ENCODE assay signal across 1 cellular context in the genomic region with DNA sequence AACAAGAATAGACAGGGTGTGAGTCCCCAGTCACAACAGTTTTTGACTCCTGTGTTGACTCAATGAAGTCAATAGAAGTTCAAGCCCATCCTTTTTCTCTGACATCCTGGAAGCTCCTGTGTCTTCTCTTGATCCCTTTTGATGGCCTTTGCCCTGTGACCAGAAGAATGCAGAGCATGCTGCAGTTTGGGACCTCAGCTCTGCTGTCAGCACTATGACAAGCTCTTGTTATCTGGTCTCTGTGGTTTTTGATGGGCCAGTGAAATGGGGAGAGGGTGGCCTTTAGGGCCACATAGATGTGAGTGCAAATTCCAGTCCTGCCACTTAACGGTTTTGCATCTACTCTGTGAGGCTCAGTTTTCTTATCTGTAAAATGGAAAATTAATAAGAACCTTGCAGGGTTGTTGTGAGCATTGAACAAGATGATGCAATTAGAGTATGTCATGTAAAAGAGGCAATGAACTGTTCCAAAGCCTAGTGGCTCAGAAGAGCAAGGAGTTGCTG.
A peak's percentile ranks its signal among the peaks of the same experiment; 100 is the strongest.
TF ChIP-seq lines count a peak whose summit lies in the region.

No MANE protein-coding gene starts in this region.

TF ChIP-seq in HepG2, 621 proteins besides CTCF, POLR2A, EP300 and RAD21 (continued from another document):
- TF ChIP-seq, protein P1, sequence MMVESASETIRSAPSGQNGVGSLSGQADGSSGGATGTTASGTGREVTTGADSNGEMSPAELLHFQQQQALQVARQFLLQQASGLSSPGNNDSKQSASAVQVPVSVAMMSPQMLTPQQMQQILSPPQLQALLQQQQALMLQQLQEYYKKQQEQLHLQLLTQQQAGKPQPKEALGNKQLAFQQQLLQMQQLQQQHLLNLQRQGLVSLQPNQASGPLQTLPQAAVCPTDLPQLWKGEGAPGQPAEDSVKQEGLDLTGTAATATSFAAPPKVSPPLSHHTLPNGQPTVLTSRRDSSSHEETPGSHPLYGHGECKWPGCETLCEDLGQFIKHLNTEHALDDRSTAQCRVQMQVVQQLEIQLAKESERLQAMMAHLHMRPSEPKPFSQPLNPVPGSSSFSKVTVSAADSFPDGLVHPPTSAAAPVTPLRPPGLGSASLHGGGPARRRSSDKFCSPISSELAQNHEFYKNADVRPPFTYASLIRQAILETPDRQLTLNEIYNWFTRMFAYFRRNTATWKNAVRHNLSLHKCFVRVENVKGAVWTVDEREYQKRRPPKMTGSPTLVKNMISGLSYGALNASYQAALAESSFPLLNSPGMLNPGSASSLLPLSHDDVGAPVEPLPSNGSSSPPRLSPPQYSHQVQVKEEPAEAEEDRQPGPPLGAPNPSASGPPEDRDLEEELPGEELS (CRISPR knock-in tag; IDR thresholded peaks at IDR 0.05) = 0 out of 2 replicates have a peak, but pooled peaks have one; percentile 18
